Comparison of ENCODE assay signal across 9 cellular contexts in the genomic region with DNA sequence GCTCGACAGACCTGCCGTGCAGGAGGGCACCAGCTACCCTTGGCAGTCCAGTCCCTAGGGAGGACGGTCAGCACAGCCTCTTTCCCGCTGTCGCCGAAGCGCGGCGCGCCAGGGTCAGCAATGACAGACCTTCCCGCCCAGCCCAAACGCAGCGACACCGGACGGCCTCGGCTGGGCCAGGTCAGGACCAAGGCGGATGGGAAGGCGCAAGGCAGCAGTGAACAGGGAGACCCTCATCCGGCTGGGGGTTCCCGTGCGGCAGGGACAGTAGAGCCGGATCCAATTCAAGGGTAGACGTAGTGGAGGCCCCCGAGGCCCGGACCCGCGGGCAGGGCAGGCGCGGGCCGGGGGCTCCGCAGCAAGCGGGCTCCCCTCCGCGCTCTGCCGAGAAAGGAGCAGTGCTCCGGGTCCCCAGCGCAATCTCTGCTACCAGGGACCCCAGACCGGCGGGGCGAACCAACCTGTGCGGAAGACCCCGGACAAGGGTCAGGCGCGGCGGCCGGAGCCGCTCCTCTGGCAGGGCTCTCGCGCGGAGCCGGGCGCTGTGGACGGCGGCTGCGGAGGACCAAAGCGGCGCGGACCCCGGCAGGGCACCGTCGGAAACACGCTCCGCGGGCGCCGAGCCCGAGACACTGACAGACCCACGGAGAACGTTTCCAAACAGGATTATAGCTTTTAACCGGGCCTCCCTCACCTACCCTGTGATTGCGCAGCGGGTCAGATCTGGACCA. TPM values are rescaled to one million over a fixed set of nuclear protein-coding genes. Genes with fewer than 3 reads are reported as not detected.
DNase-seq lines count a peak whose midpoint lies in the region; ATAC-seq and TF ChIP-seq lines count a peak whose summit lies in the region.
"Had no signal": no experiment of that assay in that cellular context is flagged by ENCODE, and none has a peak within 500 bp of the region (broad histone marks: within the 10 kb centered on the region; RNA-seq: fewer than 3 reads in every experiment).

TSS of gene SEC31B (minus strand) at position 541 of the 731 bp plus-strand sequence. CDS start 2,909 bp downstream, outside the sequence.

- H3K27ac ChIP-seq in CD4-positive, alpha-beta T cell (ENCODE audit: low read depth, low read length) = no peak within 1 kb of the TSS

- intact Hi-C loops in CD4-positive, alpha-beta T cell (cut with DNase I, micrococcal nuclease) = loop anchor here in 1 of 2 experiments (2.0 kb wide), 1 partner anchor 37 kb away; no protein-coding TSS in a partner anchor

- no peaks in the 10 kb centered on the region for H3K9me3 Mint-ChIP-seq in CD4-positive, alpha-beta T cell
- H3K9me3 Mint-ChIP-seq in nephron = no peaks in the 10 kb centered on the region
- H3K9me3 Mint-ChIP-seq: central memory CD8-positive, alpha-beta T cell had no signal

- CTCF ChIA-PET in CD4-positive, alpha-beta T cell (lab: Charles Lee) = interaction anchor here (0.6 to 2.4 kb wide), 16 partner anchors 8 to 189 kb away, joined by 3 to 45 read pairs (median 4); partner anchors contain the start of genes HIF1AN, NDUFB8 and PKD2L1

- H3K4me3 Mint-ChIP-seq in CD4-positive, alpha-beta T cell = no peak within 1 kb of the TSS
- peak within 1 kb of the TSS; percentile 83 to 93 (median 85) for H3K4me3 Mint-ChIP-seq in nephron
- H3K4me3 Mint-ChIP-seq: central memory CD8-positive, alpha-beta T cell had no signal

- DNase-seq in CD4-positive, alpha-beta T cell = no peak
- DNase-seq in fibroblast of the aortic adventitia (ENCODE audit: low read depth) = no peak
- DNase-seq in MV-4-11 (lab: John Stamatoyannopoulos, UW) = no peak
- no peak for DNase-seq in NCI-H2081 (lab: John Stamatoyannopoulos, UW)

- POLR2A ChIA-PET in CD4-positive, alpha-beta T cell (lab: Charles Lee) = interaction anchor here (0.6 to 2.0 kb wide), 8 partner anchors 9 to 81 kb away, joined by 3 to 25 read pairs (median 4); partner anchors contain the start of genes HIF1AN and NDUFB8

- no peak for ATAC-seq in CD4-positive, alpha-beta T cell (ENCODE audit: poor library complexity)
- ATAC-seq in SK-N-SH treated with all-trans-retinoic acid at 6 μM for 48 hours = peak; percentile 72
- ATAC-seq in GM19455 (IDR thresholded peaks at IDR 0.05; ENCODE audit: unreplicated experiment) = no peak
- no peak for ATAC-seq in HG03520 (IDR thresholded peaks at IDR 0.05; ENCODE audit: unreplicated experiment)

- peaks cover 17% of the 10 kb centered on the region for H3K4me1 Mint-ChIP-seq in CD4-positive, alpha-beta T cell (ENCODE audit: low read depth)
- peaks cover 5% of the 10 kb centered on the region for H3K4me1 Mint-ChIP-seq in nephron

- peak within 1 kb of the TSS; percentile 40 for H3K4me3 ChIP-seq in fibroblast of the aortic adventitia (ENCODE audit: low read depth, low read length)

- H3K9me3 ChIP-seq in CD4-positive, alpha-beta T cell (ENCODE audit: control insufficient read depth, low read length) = no peaks in the 10 kb centered on the region

- H3K27ac Mint-ChIP-seq in CD4-positive, alpha-beta T cell = peak within 1 kb of the TSS; percentile 29
- H3K27ac Mint-ChIP-seq in nephron = no peak within 1 kb of the TSS

- no peaks in the 10 kb centered on the region for H3K27me3 Mint-ChIP-seq in CD4-positive, alpha-beta T cell
- H3K27me3 Mint-ChIP-seq in nephron (ENCODE audit: low read depth) = peaks cover 40% of the 10 kb centered on the region
- H3K27me3 Mint-ChIP-seq: central memory CD8-positive, alpha-beta T cell had no signal

- H3K36me3 Mint-ChIP-seq in CD4-positive, alpha-beta T cell (ENCODE audit: low read depth) = peaks cover 51% of the 10 kb centered on the region
- H3K36me3 Mint-ChIP-seq in nephron (ENCODE audit: low read depth) = peaks cover 24% of the 10 kb centered on the region

- TF ChIP-seq CTCF in CD4-positive, alpha-beta T cell (IDR thresholded peaks at IDR 0.05) = no peak
- TF ChIP-seq CTCF in fibroblast of the aortic adventitia (IDR thresholded peaks at IDR 0.05; ENCODE audit: insufficient read depth, low read length) (no peak), nephron (IDR thresholded peaks at IDR 0.05; ENCODE audit: unreplicated experiment in 3 of 3) (no peak)

- H3K27me3 ChIP-seq in CD4-positive, alpha-beta T cell (ENCODE audit: control insufficient read depth, insufficient read depth, low read length) = no peaks in the 10 kb centered on the region

TF ChIP-seq in SK-N-SH treated with all-trans-retinoic acid at 6 μM for 48 hours, 23 proteins besides CTCF, POLR2A, EP300 and RAD21:
- TF ChIP-seq ZFP30 (CRISPR knock-in tag; IDR thresholded peaks at IDR 0.05) (no peak), ZNF8 (CRISPR knock-in tag; IDR thresholded peaks at IDR 0.05) (no peak), CSRNP3 (CRISPR knock-in tag; IDR thresholded peaks at IDR 0.05) (no peak), BACH2 (CRISPR knock-in tag; IDR thresholded peaks at IDR 0.05; ENCODE audit: borderline replicate concordance) (no peak), CSDC2 (CRISPR knock-in tag; IDR thresholded peaks at IDR 0.05) (no peak), OSR1 (CRISPR knock-in tag; IDR thresholded peaks at IDR 0.05) (no peak), TOX (CRISPR knock-in tag; IDR thresholded peaks at IDR 0.05; ENCODE audit: borderline replicate concordance) (no peak), RARB (CRISPR knock-in tag; IDR thresholded peaks at IDR 0.05) (no peak), ZFP3 (CRISPR knock-in tag; IDR thresholded peaks at IDR 0.05) (no peak), SNAI2 (CRISPR knock-in tag; IDR thresholded peaks at IDR 0.05) (no peak), ESRRG (CRISPR knock-in tag; IDR thresholded peaks at IDR 0.05) (no peak), CREB5 (CRISPR knock-in tag; IDR thresholded peaks at IDR 0.05; ENCODE audit: low read depth) (no peak), ZNF565 (CRISPR knock-in tag; conservative IDR thresholded peaks at IDR 0.05; ENCODE audit: low read depth) (no peak), ZNF70 (CRISPR knock-in tag; IDR thresholded peaks at IDR 0.05) (no peak), TCF4 (CRISPR knock-in tag; IDR thresholded peaks at IDR 0.05; ENCODE audit: borderline replicate concordance) (no peak), ARNTL (CRISPR knock-in tag; IDR thresholded peaks at IDR 0.05; ENCODE audit: borderline replicate concordance, low read depth) (no peak)
- TF ChIP-seq, protein P1, sequence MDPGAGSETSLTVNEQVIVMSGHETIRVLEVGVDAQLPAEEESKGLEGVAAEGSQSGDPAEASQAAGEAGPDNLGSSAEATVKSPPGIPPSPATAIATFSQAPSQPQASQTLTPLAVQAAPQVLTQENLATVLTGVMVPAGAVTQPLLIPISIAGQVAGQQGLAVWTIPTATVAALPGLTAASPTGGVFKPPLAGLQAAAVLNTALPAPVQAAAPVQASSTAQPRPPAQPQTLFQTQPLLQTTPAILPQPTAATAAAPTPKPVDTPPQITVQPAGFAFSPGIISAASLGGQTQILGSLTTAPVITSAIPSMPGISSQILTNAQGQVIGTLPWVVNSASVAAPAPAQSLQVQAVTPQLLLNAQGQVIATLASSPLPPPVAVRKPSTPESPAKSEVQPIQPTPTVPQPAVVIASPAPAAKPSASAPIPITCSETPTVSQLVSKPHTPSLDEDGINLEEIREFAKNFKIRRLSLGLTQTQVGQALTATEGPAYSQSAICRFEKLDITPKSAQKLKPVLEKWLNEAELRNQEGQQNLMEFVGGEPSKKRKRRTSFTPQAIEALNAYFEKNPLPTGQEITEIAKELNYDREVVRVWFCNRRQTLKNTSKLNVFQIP (CRISPR knock-in tag; IDR thresholded peaks at IDR 0.05; ENCODE audit: borderline replicate concordance, low read depth) = no peak

RNA-seq across cellular contexts. Expression of gene SEC31B, which starts in this region (rescaled TPM):
- 10 to 100 TPM; 49.2 to 52.1 TPM for total RNA-seq in CD4-positive, alpha-beta T cell
- total RNA-seq in fibroblast of the aortic adventitia (ENCODE audit: low replicate concordance) = 3.3 and 17.4 TPM in 2 replicates
